ENCODE assay signal across 14 cellular contexts in genomic region chr19:10392120-10392519, GRCh38. TPM values are rescaled to one million over a fixed set of nuclear protein-coding genes. Genes with fewer than 3 reads are reported as not detected.
DNase-seq lines count a peak whose midpoint lies in the region; ATAC-seq, FAIRE-seq and TF ChIP-seq lines count a peak whose summit lies in the region.
"Had no signal": no experiment of that assay in that cellular context is flagged by ENCODE, and none has a peak within 500 bp of the region (broad histone marks: within the 10 kb centered on the region; RNA-seq: fewer than 3 reads in every experiment).

No MANE protein-coding gene starts in this region.

- in situ Hi-C loops in HepG2 (cut with HindIII; ENCODE audit: extremely low pct_ligation_motif_present, low pct_unique_long_range_greater_than_20kb), result loop anchor here (5.0 to 10.0 kb wide), 2 partner anchors 120 to 457 kb away; partner anchors contain the start of genes ICAM1 and OLFM2

- peak overlapping the region; percentile 42 for H3K4me3 Mint-ChIP-seq in endothelial cell (ENCODE audit: unreplicated experiment)
- H3K4me3 Mint-ChIP-seq: B cell; CD8-positive, alpha-beta T cell; H9 had no signal

- CTCF ChIA-PET in HepG2 (lab: Yijun Ruan, JAX; ENCODE audit: low intra/inter-chr PET ratio, low total read pairs), result interaction anchor here (2.0 kb wide), 1 partner anchor 131 kb away, joined by 6 read pairs; no protein-coding TSS in a partner anchor

- no peak overlapping the region for H3K27ac ChIP-seq in HepG2 (ENCODE audit: extremely low read length, insufficient read depth, low read length)
- no peak overlapping the region for H3K27ac ChIP-seq in right lobe of liver
- H3K27ac ChIP-seq: BLaER1 treated with 17β-estradiol and CSF1 and Interleukin-3, amounts not matched to agents 10 nM and 100 nM had no signal

- H3K79me2 ChIP-seq in HepG2 (ENCODE audit: insufficient read depth, low read length), result no peaks in the 10 kb centered on the region

- H3K4me1 ChIP-seq in HepG2 (ENCODE audit: insufficient read depth, low read length) (peaks cover 10% of the 10 kb centered on the region), right lobe of liver (no peaks in the 10 kb centered on the region)

- H3K27ac Mint-ChIP-seq in endothelial cell (ENCODE audit: unreplicated experiment), result no peak overlapping the region
- H3K27ac Mint-ChIP-seq: B cell; CD8-positive, alpha-beta T cell; H9 had no signal

- no peak for TF ChIP-seq RAD21 in HepG2 (CRISPR knock-in tag; IDR thresholded peaks at IDR 0.05)

- POLR2A ChIA-PET in HepG2 (lab: Yijun Ruan, JAX), result interaction anchor here (1.6 kb wide), 1 partner anchor 122 kb away, joined by 3 read pairs; the partner anchor contains the start of gene ICAM1

- no peak overlapping the region for H3K9ac ChIP-seq in HepG2 (ENCODE audit: insufficient read depth, low read depth, low read length)
- H3K9ac ChIP-seq: BLaER1 treated with 17β-estradiol and CSF1 and Interleukin-3, amounts not matched to agents 10 nM and 100 nM had no signal

- no TSS peak for BruUV-seq in HepG2 (replicated peaks; lab: Mats Ljungman, UMichigan)

- intact Hi-C loops in HepG2 (cut with micrococcal nuclease; ENCODE audit: unreplicated experiment) (no loop called here), right lobe of liver (cut with DNase I) (loop anchor here (5.0 kb wide), 2 partner anchors 120 to 135 kb away; partner anchors contain the start of gene ICAM1 (in 1 of the 2))

- no peaks in the 10 kb centered on the region for H3K27me3 ChIP-seq in HepG2 (ENCODE audit: control insufficient read depth in 1 of 2, insufficient read depth in 2 of 2, low read length in 2 of 2)
- no peaks in the 10 kb centered on the region for H3K27me3 ChIP-seq in right lobe of liver
- H3K27me3 ChIP-seq: BLaER1 treated with 17β-estradiol and CSF1 and Interleukin-3, amounts not matched to agents 10 nM and 100 nM had no signal

- H3K4me3 ChIP-seq in HepG2 (replicated peaks in 1 of 3; ENCODE audit: insufficient read depth in 1 of 3, low read depth in 2 of 3, low read length in 3 of 3) (no peak overlapping the region), right lobe of liver (no peak overlapping the region)
- H3K4me3 ChIP-seq: BLaER1 treated with 17β-estradiol and CSF1 and Interleukin-3, amounts not matched to agents 10 nM and 100 nM had no signal

- H3K4me2 ChIP-seq in HepG2 (ENCODE audit: low read depth, low read length), result no peak overlapping the region
- H3K4me2 ChIP-seq: BLaER1 treated with 17β-estradiol and CSF1 and Interleukin-3, amounts not matched to agents 10 nM and 100 nM had no signal

- H3K9me3 ChIP-seq in HepG2 (ENCODE audit: low read length) (no peaks in the 10 kb centered on the region), right lobe of liver (no peaks in the 10 kb centered on the region)
- H3K9me3 ChIP-seq: BLaER1 treated with 17β-estradiol and CSF1 and Interleukin-3, amounts not matched to agents 10 nM and 100 nM had no signal

- H2AFZ ChIP-seq in HepG2 (ENCODE audit: low read length), result no peak overlapping the region

- 0 out of 2 replicates have a peak, but pooled peaks cover 3% of the 10 kb centered on the region for H4K20me1 ChIP-seq in HepG2 (ENCODE audit: insufficient read depth, low read length)

- FAIRE-seq in HepG2 (lab: Jason Lieb, UNC) (no peak), RCC 7860 (lab: Jason Lieb, UNC) (no peak)
- FAIRE-seq: GM12891, GM19239, H1 had no signal

- TF ChIP-seq POLR2A in HepG2 (IDR thresholded peaks at IDR 0.05; ENCODE audit: insufficient read depth in 1 of 2, low read depth in 2 of 2, low read length in 2 of 2), result no peak
- no peak for TF ChIP-seq POLR2A in right lobe of liver (IDR thresholded peaks at IDR 0.05)

- TF ChIP-seq EP300 in HepG2 (IDR thresholded peaks at IDR 0.05; ENCODE audit: low read depth in 2 of 2, low read length in 2 of 2), result no peak
- no peak for TF ChIP-seq EP300 in HepG2 (CRISPR knock-in tag; IDR thresholded peaks at IDR 0.05; ENCODE audit: borderline replicate concordance)

- H3K27me3 Mint-ChIP-seq in endothelial cell (ENCODE audit: unreplicated experiment), result peaks cover 14% of the 10 kb centered on the region
- H3K27me3 Mint-ChIP-seq: B cell had no signal

- WGBS in HepG2 (ENCODE audit: low lambda C conversion rate), result 98% methylated on average over 6 of the region's 6 CpGs
- WGBS in right lobe of liver (ENCODE audit: insufficient coverage, low coverage, low lambda C conversion rate, missing lambda C conversion rate), result 83% methylated on average over 6 of the region's 6 CpGs

- peaks cover 16 to 50% of the 10 kb centered on the region in 2 experiments; a peak in 4 of 5 replicates for H3K36me3 ChIP-seq in HepG2 (replicated peaks in 1 of 2; ENCODE audit: control insufficient read depth in 1 of 2, insufficient read depth in 2 of 2, low read length in 2 of 2)
- H3K36me3 ChIP-seq in right lobe of liver, result peaks cover 0 to 39% (median 9%) of the 10 kb centered on the region in 4 donors

- no peak for ATAC-seq in HepG2
- no peak for ATAC-seq in right lobe of liver
- ATAC-seq: CD8-positive, alpha-beta T cell had no signal

- H3K36me3 Mint-ChIP-seq in endothelial cell (ENCODE audit: low read depth, unreplicated experiment), result peaks cover 26% of the 10 kb centered on the region

- H3K9me3 Mint-ChIP-seq in endothelial cell (ENCODE audit: unreplicated experiment), result no peaks in the 10 kb centered on the region
- H3K9me3 Mint-ChIP-seq: CD8-positive, alpha-beta T cell; H9 had no signal

- TF ChIP-seq CTCF in HepG2 (CRISPR knock-in tag; IDR thresholded peaks at IDR 0.05) (no peak), right lobe of liver (IDR thresholded peaks at IDR 0.05) (no peak), endothelial cell (IDR thresholded peaks at IDR 0.05; ENCODE audit: unreplicated experiment) (no peak)

- H3K4me1 Mint-ChIP-seq in endothelial cell (ENCODE audit: unreplicated experiment), result peaks cover 3% of the 10 kb centered on the region

- DNase-seq in HepG2 (ENCODE audit: low spot score) (no peak), right lobe of liver (no peak), endothelial cell (ENCODE audit: low spot score) (no peak), RCC 7860 (ENCODE audit: low spot score) (no peak)
- DNase-seq: 8988T; Calu3; CD8-positive, alpha-beta T cell; DMS79 treated with DMSO at 0.1 percent for 48 hours; H9 had no signal

RNA-seq across cellular contexts. Expression of gene CDC37, which starts 11.2 kb away (rescaled TPM):
- 134 and 158 TPM in 2 replicates for total RNA-seq in HepG2 (2016; rRNA removed; fragmentation: Illumina TruSeq; extraction: Trizol)
- total RNA-seq in HepG2 (2016; cell fraction: cytosol; rRNA removed; fragmentation: Illumina TruSeq; extraction: Trizol; ENCODE audit: low read depth), result 36.6 and 36.7 TPM in 2 replicates
- total RNA-seq in HepG2 (2016; cell fraction: insoluble cytoplasmic fraction; rRNA removed; fragmentation: Illumina TruSeq; extraction: Trizol), result 125 and 171 TPM in 2 replicates
- 51.9 and 53.0 TPM in 2 replicates for total RNA-seq in HepG2 (2016; cell fraction: membrane; rRNA removed; fragmentation: Illumina TruSeq; extraction: Trizol)
- 80.1 and 80.2 TPM in 2 replicates for total RNA-seq in HepG2 (2016; cell fraction: nucleus; rRNA removed; fragmentation: Illumina TruSeq; extraction: Trizol)
- 177 and 191 TPM in 2 replicates for polyA plus RNA-seq in HepG2 (2011; rRNA removed)
- polyA plus RNA-seq in HepG2 (2011; cell fraction: cytosol; rRNA removed), result 157 and 211 TPM in 2 replicates
- 522 and 527 TPM in 2 replicates for polyA plus RNA-seq in HepG2 (2011; cell fraction: nucleus; rRNA removed)
- polyA plus RNA-seq in HepG2 (2012), result 89.1 and 94.9 TPM in 2 replicates
- polyA plus RNA-seq in HepG2 (2016; cell fraction: cytosol; fragmentation: Illumina TruSeq; extraction: Trizol; ENCODE audit: low read depth), result 39.2 and 43.2 TPM in 2 replicates
- 161 and 171 TPM in 2 replicates for polyA plus RNA-seq in HepG2 (2016; cell fraction: insoluble cytoplasmic fraction; fragmentation: Illumina TruSeq; extraction: Trizol; ENCODE audit: low read depth)
- polyA plus RNA-seq in HepG2 (2016; cell fraction: membrane; fragmentation: Illumina TruSeq; extraction: Trizol; ENCODE audit: low read depth), result 52.6 and 54.0 TPM in 2 replicates
- 240 and 249 TPM in 2 replicates for polyA plus RNA-seq in HepG2 (2016; cell fraction: nucleus; fragmentation: Illumina TruSeq; extraction: Trizol; ENCODE audit: insufficient read depth, low read depth)
- 90.9 and 144 TPM in 2 replicates for polyA minus RNA-seq in HepG2 (2011; rRNA and poly(A)+ RNA removed; ENCODE audit: low replicate concordance)
- polyA minus RNA-seq in HepG2 (2011; cell fraction: cytosol; rRNA and poly(A)+ RNA removed), result 42.3 and 52.9 TPM in 2 replicates
- polyA minus RNA-seq in HepG2 (2011; cell fraction: nucleus; rRNA and poly(A)+ RNA removed), result 38.0 and 40.4 TPM in 2 replicates
- 10 to 100 TPM; 39.6 to 74.9 (median 50.1) TPM for total RNA-seq in right lobe of liver
- 386 TPM for total RNA-seq in endothelial cell (ENCODE audit: unreplicated experiment)

RNA-seq across cellular contexts. Expression of gene TYK2, which starts 11.7 kb away (rescaled TPM):
- total RNA-seq in HepG2 (2016; rRNA removed; fragmentation: Illumina TruSeq; extraction: Trizol) (39.9 and 60.1 TPM in 2 replicates), right lobe of liver (100 to 1,000 TPM in 1 of 6 experiments, 10 to 100 TPM in 5; 63.9 to 106 (median 72.9) TPM), endothelial cell (ENCODE audit: unreplicated experiment) (143 TPM)
- 18.1 and 22.9 TPM in 2 replicates for total RNA-seq in HepG2 (2016; cell fraction: cytosol; rRNA removed; fragmentation: Illumina TruSeq; extraction: Trizol; ENCODE audit: low read depth)
- total RNA-seq in HepG2 (2016; cell fraction: insoluble cytoplasmic fraction; rRNA removed; fragmentation: Illumina TruSeq; extraction: Trizol), result 32.6 and 70.2 TPM in 2 replicates
- total RNA-seq in HepG2 (2016; cell fraction: membrane; rRNA removed; fragmentation: Illumina TruSeq; extraction: Trizol), result 32.1 and 33.4 TPM in 2 replicates
- 63.1 and 76.4 TPM in 2 replicates for total RNA-seq in HepG2 (2016; cell fraction: nucleus; rRNA removed; fragmentation: Illumina TruSeq; extraction: Trizol)
- 38.8 and 40.8 TPM in 2 replicates for polyA plus RNA-seq in HepG2 (2011; rRNA removed)
- polyA plus RNA-seq in HepG2 (2011; cell fraction: cytosol; rRNA removed), result 14.9 and 22.3 TPM in 2 replicates
- 283 and 302 TPM in 2 replicates for polyA plus RNA-seq in HepG2 (2011; cell fraction: nucleus; rRNA removed)
- 37.3 and 46.8 TPM in 2 replicates for polyA plus RNA-seq in HepG2 (2012)
- 14.0 and 16.4 TPM in 2 replicates for polyA plus RNA-seq in HepG2 (2016; cell fraction: cytosol; fragmentation: Illumina TruSeq; extraction: Trizol; ENCODE audit: low read depth)
- polyA plus RNA-seq in HepG2 (2016; cell fraction: insoluble cytoplasmic fraction; fragmentation: Illumina TruSeq; extraction: Trizol; ENCODE audit: low read depth), result 50.3 and 62.5 TPM in 2 replicates
- polyA plus RNA-seq in HepG2 (2016; cell fraction: membrane; fragmentation: Illumina TruSeq; extraction: Trizol; ENCODE audit: low read depth), result 32.6 and 34.8 TPM in 2 replicates
- polyA plus RNA-seq in HepG2 (2016; cell fraction: nucleus; fragmentation: Illumina TruSeq; extraction: Trizol; ENCODE audit: insufficient read depth, low read depth), result 231 and 244 TPM in 2 replicates
- 53.7 and 73.5 TPM in 2 replicates for polyA minus RNA-seq in HepG2 (2011; rRNA and poly(A)+ RNA removed; ENCODE audit: low replicate concordance)
- 20.7 and 22.3 TPM in 2 replicates for polyA minus RNA-seq in HepG2 (2011; cell fraction: cytosol; rRNA and poly(A)+ RNA removed)
- 30.0 and 34.8 TPM in 2 replicates for polyA minus RNA-seq in HepG2 (2011; cell fraction: nucleus; rRNA and poly(A)+ RNA removed)

RNA-seq across cellular contexts. Expression of gene PDE4A, which starts 28.2 kb away (rescaled TPM):
- total RNA-seq in HepG2 (2016; rRNA removed; fragmentation: Illumina TruSeq; extraction: Trizol), result 1.1 TPM in 2 replicates
- total RNA-seq in HepG2 (2016; cell fraction: cytosol; rRNA removed; fragmentation: Illumina TruSeq; extraction: Trizol; ENCODE audit: low read depth), result 1.5 and 1.6 TPM in 2 replicates
- total RNA-seq in HepG2 (2016; cell fraction: insoluble cytoplasmic fraction; rRNA removed; fragmentation: Illumina TruSeq; extraction: Trizol), result 0.89 and 1.2 TPM in 2 replicates
- total RNA-seq in HepG2 (2016; cell fraction: membrane; rRNA removed; fragmentation: Illumina TruSeq; extraction: Trizol), result 3.6 and 3.7 TPM in 2 replicates
- total RNA-seq in HepG2 (2016; cell fraction: nucleus; rRNA removed; fragmentation: Illumina TruSeq; extraction: Trizol), result 1.3 and 1.5 TPM in 2 replicates
- polyA plus RNA-seq in HepG2 (2011; rRNA removed), result 4.1 TPM in 2 replicates
- polyA plus RNA-seq in HepG2 (2011; cell fraction: cytosol; rRNA removed), result 3.5 and 3.8 TPM in 2 replicates
- polyA plus RNA-seq in HepG2 (2011; cell fraction: nucleus; rRNA removed), result 9.1 and 10.2 TPM in 2 replicates
- 5.1 and 5.7 TPM in 2 replicates for polyA plus RNA-seq in HepG2 (2012)
- 3.3 and 3.8 TPM in 2 replicates for polyA plus RNA-seq in HepG2 (2016; cell fraction: cytosol; fragmentation: Illumina TruSeq; extraction: Trizol; ENCODE audit: low read depth)
- polyA plus RNA-seq in HepG2 (2016; cell fraction: insoluble cytoplasmic fraction; fragmentation: Illumina TruSeq; extraction: Trizol; ENCODE audit: low read depth), result 2.8 and 3.6 TPM in 2 replicates
- 6.6 and 7.6 TPM in 2 replicates for polyA plus RNA-seq in HepG2 (2016; cell fraction: membrane; fragmentation: Illumina TruSeq; extraction: Trizol; ENCODE audit: low read depth)
- polyA plus RNA-seq in HepG2 (2016; cell fraction: nucleus; fragmentation: Illumina TruSeq; extraction: Trizol; ENCODE audit: insufficient read depth, low read depth), result 5.9 and 7.4 TPM in 2 replicates
- polyA minus RNA-seq in HepG2 (2011; rRNA and poly(A)+ RNA removed; ENCODE audit: low replicate concordance), result 1.0 and 6.6 TPM in 2 replicates
- 3.9 and 5.0 TPM in 2 replicates for polyA minus RNA-seq in HepG2 (2011; cell fraction: cytosol; rRNA and poly(A)+ RNA removed)
- polyA minus RNA-seq in HepG2 (2011; cell fraction: nucleus; rRNA and poly(A)+ RNA removed), result 2.6 and 2.9 TPM in 2 replicates
- 1 to 10 TPM; 1.2 to 5.8 (median 2.7) TPM for total RNA-seq in right lobe of liver
- total RNA-seq in endothelial cell (ENCODE audit: unreplicated experiment), result 0.46 TPM

RNA-seq across cellular contexts. Expression of gene ICAM3, which starts 52.7 kb away (rescaled TPM):
- 21.0 and 25.1 TPM in 2 replicates for total RNA-seq in HepG2 (2016; rRNA removed; fragmentation: Illumina TruSeq; extraction: Trizol)
- total RNA-seq in HepG2 (2016; cell fraction: cytosol; rRNA removed; fragmentation: Illumina TruSeq; extraction: Trizol; ENCODE audit: low read depth), result 30.5 and 37.9 TPM in 2 replicates
- 19.7 and 23.7 TPM in 2 replicates for total RNA-seq in HepG2 (2016; cell fraction: insoluble cytoplasmic fraction; rRNA removed; fragmentation: Illumina TruSeq; extraction: Trizol)
- 35.4 and 39.7 TPM in 2 replicates for total RNA-seq in HepG2 (2016; cell fraction: membrane; rRNA removed; fragmentation: Illumina TruSeq; extraction: Trizol)
- total RNA-seq in HepG2 (2016; cell fraction: nucleus; rRNA removed; fragmentation: Illumina TruSeq; extraction: Trizol), result 6.5 and 9.1 TPM in 2 replicates
- polyA plus RNA-seq in HepG2 (2011; rRNA removed), result 14.1 and 16.3 TPM in 2 replicates
- polyA plus RNA-seq in HepG2 (2011; cell fraction: cytosol; rRNA removed), result 14.0 and 19.9 TPM in 2 replicates
- 9.0 and 12.6 TPM in 2 replicates for polyA plus RNA-seq in HepG2 (2011; cell fraction: nucleus; rRNA removed)
- polyA plus RNA-seq in HepG2 (2012), result 7.0 and 10.0 TPM in 2 replicates
- 38.1 and 51.4 TPM in 2 replicates for polyA plus RNA-seq in HepG2 (2016; cell fraction: cytosol; fragmentation: Illumina TruSeq; extraction: Trizol; ENCODE audit: low read depth)
- 25.7 and 28.4 TPM in 2 replicates for polyA plus RNA-seq in HepG2 (2016; cell fraction: insoluble cytoplasmic fraction; fragmentation: Illumina TruSeq; extraction: Trizol; ENCODE audit: low read depth)
- 38.5 and 41.1 TPM in 2 replicates for polyA plus RNA-seq in HepG2 (2016; cell fraction: membrane; fragmentation: Illumina TruSeq; extraction: Trizol; ENCODE audit: low read depth)
- polyA plus RNA-seq in HepG2 (2016; cell fraction: nucleus; fragmentation: Illumina TruSeq; extraction: Trizol; ENCODE audit: insufficient read depth, low read depth), result 16.9 and 17.0 TPM in 2 replicates
- 16.1 and 18.5 TPM in 2 replicates for polyA minus RNA-seq in HepG2 (2011; rRNA and poly(A)+ RNA removed; ENCODE audit: low replicate concordance)
- 6.1 and 8.2 TPM in 2 replicates for polyA minus RNA-seq in HepG2 (2011; cell fraction: cytosol; rRNA and poly(A)+ RNA removed)
- 2.4 and 3.5 TPM in 2 replicates for polyA minus RNA-seq in HepG2 (2011; cell fraction: nucleus; rRNA and poly(A)+ RNA removed)
- total RNA-seq in right lobe of liver, result 10 to 100 TPM; 11.4 to 35.5 (median 22.4) TPM
- 24.9 TPM for total RNA-seq in endothelial cell (ENCODE audit: unreplicated experiment)

RNA-seq across cellular contexts. Expression of gene RAVER1, which starts 58.8 kb away (rescaled TPM):
- 7.9 and 17.7 TPM in 2 replicates for total RNA-seq in HepG2 (2016; rRNA removed; fragmentation: Illumina TruSeq; extraction: Trizol)
- 1.7 and 2.4 TPM in 2 replicates for total RNA-seq in HepG2 (2016; cell fraction: cytosol; rRNA removed; fragmentation: Illumina TruSeq; extraction: Trizol; ENCODE audit: low read depth)
- total RNA-seq in HepG2 (2016; cell fraction: insoluble cytoplasmic fraction; rRNA removed; fragmentation: Illumina TruSeq; extraction: Trizol), result 9.0 and 15.8 TPM in 2 replicates
- 6.6 and 7.1 TPM in 2 replicates for total RNA-seq in HepG2 (2016; cell fraction: membrane; rRNA removed; fragmentation: Illumina TruSeq; extraction: Trizol)
- 16.3 and 16.5 TPM in 2 replicates for total RNA-seq in HepG2 (2016; cell fraction: nucleus; rRNA removed; fragmentation: Illumina TruSeq; extraction: Trizol)
- polyA plus RNA-seq in HepG2 (2011; rRNA removed), result 3.6 and 4.4 TPM in 2 replicates
- 1.7 and 2.5 TPM in 2 replicates for polyA plus RNA-seq in HepG2 (2011; cell fraction: cytosol; rRNA removed)
- polyA plus RNA-seq in HepG2 (2011; cell fraction: nucleus; rRNA removed), result 34.1 and 48.6 TPM in 2 replicates
- 12.1 and 12.9 TPM in 2 replicates for polyA plus RNA-seq in HepG2 (2012)
- 1.3 and 2.1 TPM in 2 replicates for polyA plus RNA-seq in HepG2 (2016; cell fraction: cytosol; fragmentation: Illumina TruSeq; extraction: Trizol; ENCODE audit: low read depth)
- 26.5 and 42.8 TPM in 2 replicates for polyA plus RNA-seq in HepG2 (2016; cell fraction: insoluble cytoplasmic fraction; fragmentation: Illumina TruSeq; extraction: Trizol; ENCODE audit: low read depth)
- polyA plus RNA-seq in HepG2 (2016; cell fraction: membrane; fragmentation: Illumina TruSeq; extraction: Trizol; ENCODE audit: low read depth), result 5.1 and 6.9 TPM in 2 replicates
- 40.7 and 45.3 TPM in 2 replicates for polyA plus RNA-seq in HepG2 (2016; cell fraction: nucleus; fragmentation: Illumina TruSeq; extraction: Trizol; ENCODE audit: insufficient read depth, low read depth)
- polyA minus RNA-seq in HepG2 (2011; rRNA and poly(A)+ RNA removed; ENCODE audit: low replicate concordance), result 7.6 and 34.8 TPM in 2 replicates
- 17.3 and 17.5 TPM in 2 replicates for polyA minus RNA-seq in HepG2 (2011; cell fraction: cytosol; rRNA and poly(A)+ RNA removed)
- 10.9 and 15.5 TPM in 2 replicates for polyA minus RNA-seq in HepG2 (2011; cell fraction: nucleus; rRNA and poly(A)+ RNA removed)
- total RNA-seq in right lobe of liver, result 1 to 10 TPM; 5.2 to 9.5 (median 7.1) TPM
- total RNA-seq in endothelial cell (ENCODE audit: unreplicated experiment), result 46.1 TPM
